26 cellular contexts compared by ENCODE assay signal in the genomic region with DNA sequence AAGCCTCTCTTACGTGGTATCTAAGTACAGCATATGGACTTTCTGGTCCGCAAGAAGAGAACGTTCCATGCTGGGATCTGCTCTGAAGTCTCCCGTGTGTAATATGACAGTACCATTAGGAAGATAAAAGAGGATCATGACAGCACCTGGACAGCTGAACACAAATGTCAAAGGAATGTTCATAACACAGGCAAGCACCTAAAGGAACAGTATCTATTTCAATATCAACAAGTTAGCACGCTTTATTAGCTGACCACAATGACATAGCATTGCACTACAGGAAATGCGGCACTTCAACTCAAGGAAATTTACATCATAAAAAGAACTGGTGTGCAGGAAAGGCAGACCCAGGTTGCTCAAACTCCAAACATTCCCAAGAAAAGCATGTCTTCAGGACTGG. TPM values are rescaled to one million over a fixed set of nuclear protein-coding genes. Genes with fewer than 3 reads are reported as not detected.
A peak's percentile ranks its signal among the peaks of the same experiment; 100 is the strongest.
DNase-seq lines count a peak whose midpoint lies in the region; FAIRE-seq and TF ChIP-seq lines count a peak whose summit lies in the region.
"Had no signal": no experiment of that assay in that cellular context is flagged by ENCODE, and none has a peak within 500 bp of the region (broad histone marks: within the 10 kb centered on the region; RNA-seq: fewer than 3 reads in every experiment).

No MANE protein-coding gene starts in this region.

- no peak overlapping the region for H3K27ac Mint-ChIP-seq in activated CD4-positive, alpha-beta memory T cell treated with anti-CD3 and anti-CD28 coated beads, Interleukin-2, amount 10 ng/mL, durations not matched to agents 7 days and 5 days
- H3K27ac Mint-ChIP-seq: activated CD8-positive, alpha-beta T cell treated with anti-CD3 and anti-CD28 coated beads, Interleukin-2, amount 10 ng/mL, durations not matched to agents 7 days and 5 days; activated naive CD4-positive, alpha-beta T cell treated with anti-CD3 and anti-CD28 coated beads, Interleukin-2, amount 10 ng/mL, durations not matched to agents 7 days and 5 days; activated T-cell treated with anti-CD3 and anti-CD28 coated beads, Interleukin-2, amount 50 U/mL, for 24 hours; naive thymus-derived CD8-positive, alpha-beta T cell; T-helper 17 cell had no signal

- no peak overlapping the region for H3K27ac ChIP-seq in testis
- H3K27ac ChIP-seq: A549, esophagus squamous epithelium, pancreas, right lobe of liver, SJCRH30 had no signal

- peaks cover 44% of the 10 kb centered on the region for H3K36me3 Mint-ChIP-seq in activated CD4-positive, alpha-beta memory T cell treated with anti-CD3 and anti-CD28 coated beads, Interleukin-2, amount 10 ng/mL, durations not matched to agents 7 days and 5 days (ENCODE audit: low read depth)

- no peak overlapping the region for H3K4me3 ChIP-seq in testis
- H3K4me3 ChIP-seq: A549, esophagus squamous epithelium, pancreas, right lobe of liver, SJCRH30 had no signal

- no peaks in the 10 kb centered on the region for H3K27me3 ChIP-seq in testis
- H3K27me3 ChIP-seq: esophagus squamous epithelium, pancreas, right lobe of liver, SJCRH30 had no signal

- no peaks in the 10 kb centered on the region for H3K4me1 ChIP-seq in testis
- H3K4me1 ChIP-seq: A549, esophagus squamous epithelium, pancreas, right lobe of liver, SJCRH30 had no signal

- TF ChIP-seq CTCF in testis (IDR thresholded peaks at IDR 0.05), result no peak

- CTCF ChIA-PET in activated CD4-positive, alpha-beta memory T cell treated with anti-CD3 and anti-CD28 coated beads, Interleukin-2, amount 10 ng/mL, durations not matched to agents 7 days and 5 days (lab: Charles Lee), result no interaction called here

- H3K36me3 ChIP-seq in testis (ENCODE audit: low read depth, missing control alignments), result no peaks in the 10 kb centered on the region
- H3K36me3 ChIP-seq: pancreas had no signal

- H3K27me3 Mint-ChIP-seq in activated CD4-positive, alpha-beta memory T cell treated with anti-CD3 and anti-CD28 coated beads, Interleukin-2, amount 10 ng/mL, durations not matched to agents 7 days and 5 days, result no peaks in the 10 kb centered on the region
- H3K27me3 Mint-ChIP-seq: activated naive CD4-positive, alpha-beta T cell treated with anti-CD3 and anti-CD28 coated beads, Interleukin-2, amount 10 ng/mL, durations not matched to agents 7 days and 5 days; activated T-cell treated with anti-CD3 and anti-CD28 coated beads, Interleukin-2, amount 50 U/mL, for 24 hours; naive thymus-derived CD8-positive, alpha-beta T cell; T-helper 17 cell had no signal

- intact Hi-C loops in testis (cut with DNase I; ENCODE audit: low total_unique reads), result no loop called here

- H3K9me3 Mint-ChIP-seq in activated CD4-positive, alpha-beta memory T cell treated with anti-CD3 and anti-CD28 coated beads, Interleukin-2, amount 10 ng/mL, durations not matched to agents 7 days and 5 days, result no peaks in the 10 kb centered on the region
- H3K9me3 Mint-ChIP-seq: activated naive CD4-positive, alpha-beta T cell treated with anti-CD3 and anti-CD28 coated beads, Interleukin-2, amount 10 ng/mL, durations not matched to agents 7 days and 5 days; activated T-cell treated with anti-CD3 and anti-CD28 coated beads, Interleukin-2, amount 50 U/mL, for 24 hours; naive thymus-derived CD8-positive, alpha-beta T cell had no signal

- peaks cover 15% of the 10 kb centered on the region for H3K4me1 Mint-ChIP-seq in activated CD4-positive, alpha-beta memory T cell treated with anti-CD3 and anti-CD28 coated beads, Interleukin-2, amount 10 ng/mL, durations not matched to agents 7 days and 5 days

- POLR2A ChIA-PET in activated CD4-positive, alpha-beta memory T cell treated with anti-CD3 and anti-CD28 coated beads, Interleukin-2, amount 10 ng/mL, durations not matched to agents 7 days and 5 days (lab: Charles Lee), result no interaction called here

- DNase-seq in AML-193 (lab: John Stamatoyannopoulos, UW) (peak; percentile 46 to 54), GM19239 (ENCODE audit: insufficient read length, low spot score) (no peak), NCI-H510A (lab: John Stamatoyannopoulos, UW) (peak; percentile 48), dermis blood vessel endothelial cell (peak; percentile 60), NCI-H446 treated with DMSO at 0.1 percent for 48 hours (lab: John Stamatoyannopoulos, UW) (no peak), SKM-1 treated with dmso at 0.1 percent for 144 hours (lab: John Stamatoyannopoulos, UW; ENCODE audit: unreplicated experiment) (no peak), testis (no peak)
- no peak for DNase-seq in activated CD4-positive, alpha-beta memory T cell treated with anti-CD3 and anti-CD28 coated beads, Interleukin-2, amount 10 ng/mL, durations not matched to agents 7 days and 5 days
- DNase-seq: activated CD8-positive, alpha-beta T cell treated with anti-CD3 and anti-CD28 coated beads, Interleukin-2, amount 10 ng/mL, durations not matched to agents 7 days and 5 days; activated naive CD4-positive, alpha-beta T cell treated with anti-CD3 and anti-CD28 coated beads, Interleukin-2, amount 10 ng/mL, durations not matched to agents 7 days and 5 days; activated T-cell treated with anti-CD3 and anti-CD28 coated beads, Interleukin-2, amount 50 U/mL, for 24 hours; aorta; C1 segment of cervical spinal cord; DMS 273 treated with DMSO at 0.1 percent for 48 hours; esophagus squamous epithelium; left cardiac atrium; mesendoderm; naive thymus-derived CD8-positive, alpha-beta T cell; NCI-H1417; NCI-H2171 treated with DMSO at 0.1 percent for 48 hours; NCI-H82; pancreas; right lobe of liver; T-helper 17 cell had no signal

- TF ChIP-seq POLR2A in testis (IDR thresholded peaks at IDR 0.05), result no peak

- H3K9me3 ChIP-seq in testis, result no peaks in the 10 kb centered on the region
- H3K9me3 ChIP-seq: A549, esophagus squamous epithelium, pancreas, right lobe of liver, SJCRH30 had no signal

- WGBS in testis, 2 donors, result 78 to 84% methylated on average over 6 of the region's 6 CpGs

- peak; percentile 61 for FAIRE-seq in GM19239 (lab: Jason Lieb, UNC)
- FAIRE-seq: A549 had no signal

- no peak overlapping the region for H3K4me3 Mint-ChIP-seq in activated CD4-positive, alpha-beta memory T cell treated with anti-CD3 and anti-CD28 coated beads, Interleukin-2, amount 10 ng/mL, durations not matched to agents 7 days and 5 days
- H3K4me3 Mint-ChIP-seq: activated CD8-positive, alpha-beta T cell treated with anti-CD3 and anti-CD28 coated beads, Interleukin-2, amount 10 ng/mL, durations not matched to agents 7 days and 5 days; activated naive CD4-positive, alpha-beta T cell treated with anti-CD3 and anti-CD28 coated beads, Interleukin-2, amount 10 ng/mL, durations not matched to agents 7 days and 5 days; activated T-cell treated with anti-CD3 and anti-CD28 coated beads, Interleukin-2, amount 50 U/mL, for 24 hours; naive thymus-derived CD8-positive, alpha-beta T cell; T-helper 17 cell had no signal

RNA-seq across cellular contexts. Expression of a gene that starts 9.8 kb away (rescaled TPM):
- total RNA-seq in dermis blood vessel endothelial cell, result 8.0 and 12.3 TPM in 2 replicates
- total RNA-seq in activated CD4-positive, alpha-beta memory T cell treated with anti-CD3 and anti-CD28 coated beads, Interleukin-2, amount 10 ng/mL, durations not matched to agents 7 days and 5 days, result 10 to 100 TPM; 17.8 to 18.2 TPM
- total RNA-seq in testis, result 1 to 10 TPM; 8.9 to 9.5 TPM
- 7.2 TPM for polyA plus RNA-seq in testis (ENCODE audit: insufficient read depth, low read depth, low replicate concordance)

RNA-seq across cellular contexts. Expression of a gene that starts 10.4 kb away (rescaled TPM):
- total RNA-seq in dermis blood vessel endothelial cell (15.8 and 22.6 TPM in 2 replicates), testis (10 to 100 TPM; 34.3 to 37.7 TPM)
- 10 to 100 TPM; 29.5 to 29.9 TPM for total RNA-seq in activated CD4-positive, alpha-beta memory T cell treated with anti-CD3 and anti-CD28 coated beads, Interleukin-2, amount 10 ng/mL, durations not matched to agents 7 days and 5 days
- 8.7 TPM for polyA plus RNA-seq in testis (ENCODE audit: insufficient read depth, low read depth, low replicate concordance)

Comparison
In these comparisons a context has a peak if more than half of its experiments do, and no peak if none do; other contexts are left out.
1. DNase-seq: peak in AML-193 (2 of 2), NCI-H510A (single experiment) and dermis blood vessel endothelial cell (single experiment); none in GM19239 (single experiment), NCI-H446 treated with DMSO at 0.1 percent for 48 hours (single experiment), activated CD4-positive, alpha-beta memory T cell treated with anti-CD3 and anti-CD28 coated beads, Interleukin-2, amount 10 ng/mL, durations not matched to agents 7 days and 5 days (single experiment), SKM-1 treated with dmso at 0.1 percent for 144 hours (single experiment) and testis (single experiment).